ENCODE assay signal across 1 cellular context in the genomic region with DNA sequence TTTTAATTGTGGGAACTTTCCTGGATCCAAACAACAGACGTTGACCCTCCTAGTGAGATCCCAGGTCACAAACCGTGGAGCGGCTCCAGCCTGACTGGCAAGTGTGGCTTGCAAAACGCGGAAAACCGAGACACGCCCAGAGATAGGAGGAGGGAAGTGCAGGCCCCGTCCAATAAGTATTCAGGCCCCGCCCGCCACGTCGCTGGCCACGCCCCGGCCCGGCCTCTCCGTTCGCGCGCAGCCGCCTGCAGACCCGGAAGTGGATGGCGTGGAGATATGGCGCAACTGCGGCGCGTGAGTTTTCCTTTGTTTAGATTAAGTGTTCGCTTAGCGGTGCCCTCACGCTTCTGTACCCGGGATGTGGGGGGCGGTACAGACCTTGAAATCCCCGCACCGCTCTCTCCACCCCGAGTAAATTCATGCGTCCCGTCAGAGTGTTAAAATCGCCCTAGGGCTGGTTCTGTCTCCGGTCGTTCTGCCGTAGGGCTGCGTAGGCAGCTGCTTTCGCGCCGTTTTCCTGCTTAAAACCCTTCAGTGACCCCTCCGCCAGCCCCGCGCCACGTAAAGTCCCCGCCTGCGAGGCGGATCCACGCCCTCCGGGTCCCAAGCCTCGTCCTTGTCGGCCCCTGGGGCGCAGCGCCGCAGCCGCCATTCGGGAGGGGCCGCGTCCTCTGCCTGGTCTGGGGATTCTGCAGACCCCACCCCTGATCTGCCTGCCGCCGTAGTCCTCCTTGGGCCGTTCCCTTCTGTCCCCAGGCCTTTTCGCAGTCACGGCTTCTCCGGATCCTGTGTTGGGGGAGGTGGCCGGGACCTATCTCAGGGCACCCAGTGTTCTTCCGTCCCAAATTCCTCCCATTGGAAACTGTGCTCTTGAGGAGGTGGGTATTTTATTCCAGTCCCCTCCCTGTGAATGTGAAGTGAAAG.
TF ChIP-seq lines count a peak whose summit lies in the region.

A gene (plus strand): TSS at position 250 of the 924 bp plus-strand sequence. CDS start 27 bp downstream, at position 277.

TF ChIP-seq in HepG2, 621 proteins besides CTCF, POLR2A, EP300 and RAD21 (continued from another document and continues in another):
- TF ChIP-seq KMT2A (CRISPR knock-in tag; IDR thresholded peaks at IDR 0.05): peak; percentile 64
- peak; percentile 95 for TF ChIP-seq SP4 (CRISPR knock-in tag; IDR thresholded peaks at IDR 0.05)
- TF ChIP-seq ZMYM4 (CRISPR knock-in tag; IDR thresholded peaks at IDR 0.05): peak; percentile 92
- no peak for TF ChIP-seq EHMT2 (IDR thresholded peaks at IDR 0.05; ENCODE audit: borderline replicate concordance, low read depth, low read length)
- TF ChIP-seq MIER3 (CRISPR knock-in tag; IDR thresholded peaks at IDR 0.05; ENCODE audit: borderline replicate concordance): 0 out of 2 replicates have a peak, but pooled peaks have one; percentile 20
- TF ChIP-seq, protein P1, sequence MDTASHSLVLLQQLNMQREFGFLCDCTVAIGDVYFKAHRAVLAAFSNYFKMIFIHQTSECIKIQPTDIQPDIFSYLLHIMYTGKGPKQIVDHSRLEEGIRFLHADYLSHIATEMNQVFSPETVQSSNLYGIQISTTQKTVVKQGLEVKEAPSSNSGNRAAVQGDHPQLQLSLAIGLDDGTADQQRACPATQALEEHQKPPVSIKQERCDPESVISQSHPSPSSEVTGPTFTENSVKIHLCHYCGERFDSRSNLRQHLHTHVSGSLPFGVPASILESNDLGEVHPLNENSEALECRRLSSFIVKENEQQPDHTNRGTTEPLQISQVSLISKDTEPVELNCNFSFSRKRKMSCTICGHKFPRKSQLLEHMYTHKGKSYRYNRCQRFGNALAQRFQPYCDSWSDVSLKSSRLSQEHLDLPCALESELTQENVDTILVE (CRISPR knock-in tag; IDR thresholded peaks at IDR 0.05): peak; percentile 53
- peak; percentile 31 for TF ChIP-seq SKI (IDR thresholded peaks at IDR 0.05; ENCODE audit: partially characterized antibody)
- peak; percentile 90; the same call in 1 of the 2 replicates for TF ChIP-seq KAT7 (CRISPR knock-in tag; IDR thresholded peaks at IDR 0.05; ENCODE audit: borderline replicate concordance)
- peak; percentile 62; the same call in 1 of the 2 replicates for TF ChIP-seq ZNF543 (CRISPR knock-in tag; IDR thresholded peaks at IDR 0.05)
- TF ChIP-seq NRL (CRISPR knock-in tag; IDR thresholded peaks at IDR 0.05; ENCODE audit: borderline replicate concordance): peak; percentile 61; the same call in 1 of the 2 replicates
- peak; percentile 85 for TF ChIP-seq NFYB (CRISPR knock-in tag; IDR thresholded peaks at IDR 0.05)
- TF ChIP-seq, protein P2, sequence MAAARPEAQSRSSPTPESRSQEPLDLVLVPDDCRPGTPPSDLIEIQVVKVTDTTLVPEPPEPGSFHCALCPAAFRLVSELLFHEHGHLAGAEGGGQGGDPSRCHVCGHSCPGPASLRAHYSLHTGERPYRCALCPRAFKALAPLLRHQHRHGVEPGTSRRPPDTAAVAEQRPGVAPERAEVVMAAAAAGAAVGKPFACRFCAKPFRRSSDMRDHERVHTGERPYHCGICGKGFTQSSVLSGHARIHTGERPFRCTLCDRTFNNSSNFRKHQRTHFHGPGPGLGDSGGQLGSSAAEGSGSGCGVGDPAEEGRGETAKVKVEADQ (CRISPR knock-in tag; IDR thresholded peaks at IDR 0.05; ENCODE audit: borderline replicate concordance): 0 out of 2 replicates have a peak, but pooled peaks have one; percentile 12
- TF ChIP-seq SIN3A (IDR thresholded peaks at IDR 0.05; ENCODE audit: borderline replicate concordance, low read depth, low read length): peak; percentile 95
- TF ChIP-seq NONO (IDR thresholded peaks at IDR 0.05): no peak
- TF ChIP-seq NONO (CRISPR knock-in tag; conservative IDR thresholded peaks at IDR 0.05): 0 out of 2 replicates have a peak, but pooled peaks have one; percentile 40
- no peak for TF ChIP-seq ZNF550 (CRISPR knock-in tag; IDR thresholded peaks at IDR 0.05; ENCODE audit: borderline replicate concordance)
- peak; percentile 83 for TF ChIP-seq TBX2 (CRISPR knock-in tag; IDR thresholded peaks at IDR 0.05; ENCODE audit: borderline replicate concordance)
- 0 out of 2 replicates have a peak, but pooled peaks have one; percentile 32 for TF ChIP-seq ZNF335 (CRISPR knock-in tag; IDR thresholded peaks at IDR 0.05)
- TF ChIP-seq, protein P3, sequence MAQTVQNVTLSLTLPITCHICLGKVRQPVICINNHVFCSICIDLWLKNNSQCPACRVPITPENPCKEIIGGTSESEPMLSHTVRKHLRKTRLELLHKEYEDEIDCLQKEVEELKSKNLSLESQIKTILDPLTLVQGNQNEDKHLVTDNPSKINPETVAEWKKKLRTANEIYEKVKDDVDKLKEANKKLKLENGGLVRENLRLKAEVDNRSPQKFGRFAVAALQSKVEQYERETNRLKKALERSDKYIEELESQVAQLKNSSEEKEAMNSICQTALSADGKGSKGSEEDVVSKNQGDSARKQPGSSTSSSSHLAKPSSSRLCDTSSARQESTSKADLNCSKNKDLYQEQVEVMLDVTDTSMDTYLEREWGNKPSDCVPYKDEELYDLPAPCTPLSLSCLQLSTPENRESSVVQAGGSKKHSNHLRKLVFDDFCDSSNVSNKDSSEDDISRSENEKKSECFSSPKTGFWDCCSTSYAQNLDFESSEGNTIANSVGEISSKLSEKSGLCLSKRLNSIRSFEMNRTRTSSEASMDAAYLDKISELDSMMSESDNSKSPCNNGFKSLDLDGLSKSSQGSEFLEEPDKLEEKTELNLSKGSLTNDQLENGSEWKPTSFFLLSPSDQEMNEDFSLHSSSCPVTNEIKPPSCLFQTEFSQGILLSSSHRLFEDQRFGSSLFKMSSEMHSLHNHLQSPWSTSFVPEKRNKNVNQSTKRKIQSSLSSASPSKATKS (CRISPR knock-in tag; IDR thresholded peaks at IDR 0.05): no peak
- TF ChIP-seq ZNF839 (CRISPR knock-in tag; IDR thresholded peaks at IDR 0.05; ENCODE audit: borderline replicate concordance): no peak
- peak; percentile 71; the same call in 1 of the 2 replicates for TF ChIP-seq FOXK1 (CRISPR knock-in tag; IDR thresholded peaks at IDR 0.05; ENCODE audit: borderline replicate concordance, low read depth)
- no peak for TF ChIP-seq CHD4 (IDR thresholded peaks at IDR 0.05; ENCODE audit: borderline replicate concordance, low read length)
- TF ChIP-seq RFX5 (IDR thresholded peaks at IDR 0.05; ENCODE audit: low read depth, low read length): peak; percentile 41; the same call in 1 of the 2 replicates
- TF ChIP-seq, protein P4, sequence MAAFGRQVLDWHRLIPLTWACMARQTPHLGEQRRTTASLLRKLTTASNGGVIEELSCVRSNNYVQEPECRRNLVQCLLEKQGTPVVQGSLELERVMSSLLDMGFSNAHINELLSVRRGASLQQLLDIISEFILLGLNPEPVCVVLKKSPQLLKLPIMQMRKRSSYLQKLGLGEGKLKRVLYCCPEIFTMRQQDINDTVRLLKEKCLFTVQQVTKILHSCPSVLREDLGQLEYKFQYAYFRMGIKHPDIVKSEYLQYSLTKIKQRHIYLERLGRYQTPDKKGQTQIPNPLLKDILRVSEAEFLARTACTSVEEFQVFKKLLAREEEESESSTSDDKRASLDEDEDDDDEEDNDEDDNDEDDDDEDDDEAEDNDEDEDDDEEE (CRISPR knock-in tag; IDR thresholded peaks at IDR 0.05): no peak
- peak; percentile 83 for TF ChIP-seq KAT8 (CRISPR knock-in tag; IDR thresholded peaks at IDR 0.05)
- no peak; the same call in 1 of the 2 replicates for TF ChIP-seq ZSCAN31 (CRISPR knock-in tag; IDR thresholded peaks at IDR 0.05; ENCODE audit: low read depth)
- TF ChIP-seq, protein P5, sequence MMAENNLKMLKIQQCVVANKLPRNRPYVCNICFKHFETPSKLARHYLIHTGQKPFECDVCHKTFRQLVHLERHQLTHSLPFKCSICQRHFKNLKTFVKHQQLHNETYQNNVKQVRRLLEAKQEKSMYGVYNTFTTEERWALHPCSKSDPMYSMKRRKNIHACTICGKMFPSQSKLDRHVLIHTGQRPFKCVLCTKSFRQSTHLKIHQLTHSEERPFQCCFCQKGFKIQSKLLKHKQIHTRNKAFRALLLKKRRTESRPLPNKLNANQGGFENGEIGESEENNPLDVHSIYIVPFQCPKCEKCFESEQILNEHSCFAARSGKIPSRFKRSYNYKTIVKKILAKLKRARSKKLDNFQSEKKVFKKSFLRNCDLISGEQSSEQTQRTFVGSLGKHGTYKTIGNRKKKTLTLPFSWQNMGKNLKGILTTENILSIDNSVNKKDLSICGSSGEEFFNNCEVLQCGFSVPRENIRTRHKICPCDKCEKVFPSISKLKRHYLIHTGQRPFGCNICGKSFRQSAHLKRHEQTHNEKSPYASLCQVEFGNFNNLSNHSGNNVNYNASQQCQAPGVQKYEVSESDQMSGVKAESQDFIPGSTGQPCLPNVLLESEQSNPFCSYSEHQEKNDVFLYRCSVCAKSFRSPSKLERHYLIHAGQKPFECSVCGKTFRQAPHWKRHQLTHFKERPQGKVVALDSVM (CRISPR knock-in tag; IDR thresholded peaks at IDR 0.05): no peak
- TF ChIP-seq, protein P6, sequence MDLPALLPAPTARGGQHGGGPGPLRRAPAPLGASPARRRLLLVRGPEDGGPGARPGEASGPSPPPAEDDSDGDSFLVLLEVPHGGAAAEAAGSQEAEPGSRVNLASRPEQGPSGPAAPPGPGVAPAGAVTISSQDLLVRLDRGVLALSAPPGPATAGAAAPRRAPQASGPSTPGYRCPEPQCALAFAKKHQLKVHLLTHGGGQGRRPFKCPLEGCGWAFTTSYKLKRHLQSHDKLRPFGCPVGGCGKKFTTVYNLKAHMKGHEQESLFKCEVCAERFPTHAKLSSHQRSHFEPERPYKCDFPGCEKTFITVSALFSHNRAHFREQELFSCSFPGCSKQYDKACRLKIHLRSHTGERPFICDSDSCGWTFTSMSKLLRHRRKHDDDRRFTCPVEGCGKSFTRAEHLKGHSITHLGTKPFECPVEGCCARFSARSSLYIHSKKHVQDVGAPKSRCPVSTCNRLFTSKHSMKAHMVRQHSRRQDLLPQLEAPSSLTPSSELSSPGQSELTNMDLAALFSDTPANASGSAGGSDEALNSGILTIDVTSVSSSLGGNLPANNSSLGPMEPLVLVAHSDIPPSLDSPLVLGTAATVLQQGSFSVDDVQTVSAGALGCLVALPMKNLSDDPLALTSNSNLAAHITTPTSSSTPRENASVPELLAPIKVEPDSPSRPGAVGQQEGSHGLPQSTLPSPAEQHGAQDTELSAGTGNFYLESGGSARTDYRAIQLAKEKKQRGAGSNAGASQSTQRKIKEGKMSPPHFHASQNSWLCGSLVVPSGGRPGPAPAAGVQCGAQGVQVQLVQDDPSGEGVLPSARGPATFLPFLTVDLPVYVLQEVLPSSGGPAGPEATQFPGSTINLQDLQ (CRISPR knock-in tag; IDR thresholded peaks at IDR 0.05): no peak
- TF ChIP-seq, protein P7, sequence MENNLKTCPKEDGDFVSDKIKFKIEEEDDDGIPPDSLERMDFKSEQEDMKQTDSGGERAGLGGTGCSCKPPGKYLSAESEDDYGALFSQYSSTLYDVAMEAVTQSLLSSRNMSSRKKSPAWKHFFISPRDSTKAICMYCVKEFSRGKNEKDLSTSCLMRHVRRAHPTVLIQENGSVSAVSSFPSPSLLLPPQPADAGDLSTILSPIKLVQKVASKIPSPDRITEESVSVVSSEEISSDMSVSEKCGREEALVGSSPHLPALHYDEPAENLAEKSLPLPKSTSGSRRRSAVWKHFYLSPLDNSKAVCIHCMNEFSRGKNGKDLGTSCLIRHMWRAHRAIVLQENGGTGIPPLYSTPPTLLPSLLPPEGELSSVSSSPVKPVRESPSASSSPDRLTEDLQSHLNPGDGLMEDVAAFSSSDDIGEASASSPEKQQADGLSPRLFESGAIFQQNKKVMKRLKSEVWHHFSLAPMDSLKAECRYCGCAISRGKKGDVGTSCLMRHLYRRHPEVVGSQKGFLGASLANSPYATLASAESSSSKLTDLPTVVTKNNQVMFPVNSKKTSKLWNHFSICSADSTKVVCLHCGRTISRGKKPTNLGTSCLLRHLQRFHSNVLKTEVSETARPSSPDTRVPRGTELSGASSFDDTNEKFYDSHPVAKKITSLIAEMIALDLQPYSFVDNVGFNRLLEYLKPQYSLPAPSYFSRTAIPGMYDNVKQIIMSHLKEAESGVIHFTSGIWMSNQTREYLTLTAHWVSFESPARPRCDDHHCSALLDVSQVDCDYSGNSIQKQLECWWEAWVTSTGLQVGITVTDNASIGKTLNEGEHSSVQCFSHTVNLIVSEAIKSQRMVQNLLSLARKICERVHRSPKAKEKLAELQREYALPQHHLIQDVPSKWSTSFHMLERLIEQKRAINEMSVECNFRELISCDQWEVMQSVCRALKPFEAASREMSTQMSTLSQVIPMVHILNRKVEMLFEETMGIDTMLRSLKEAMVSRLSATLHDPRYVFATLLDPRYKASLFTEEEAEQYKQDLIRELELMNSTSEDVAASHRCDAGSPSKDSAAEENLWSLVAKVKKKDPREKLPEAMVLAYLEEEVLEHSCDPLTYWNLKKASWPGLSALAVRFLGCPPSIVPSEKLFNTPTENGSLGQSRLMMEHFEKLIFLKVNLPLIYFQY (CRISPR knock-in tag; IDR thresholded peaks at IDR 0.05; ENCODE audit: borderline replicate concordance): no peak
- TF ChIP-seq, protein P8, sequence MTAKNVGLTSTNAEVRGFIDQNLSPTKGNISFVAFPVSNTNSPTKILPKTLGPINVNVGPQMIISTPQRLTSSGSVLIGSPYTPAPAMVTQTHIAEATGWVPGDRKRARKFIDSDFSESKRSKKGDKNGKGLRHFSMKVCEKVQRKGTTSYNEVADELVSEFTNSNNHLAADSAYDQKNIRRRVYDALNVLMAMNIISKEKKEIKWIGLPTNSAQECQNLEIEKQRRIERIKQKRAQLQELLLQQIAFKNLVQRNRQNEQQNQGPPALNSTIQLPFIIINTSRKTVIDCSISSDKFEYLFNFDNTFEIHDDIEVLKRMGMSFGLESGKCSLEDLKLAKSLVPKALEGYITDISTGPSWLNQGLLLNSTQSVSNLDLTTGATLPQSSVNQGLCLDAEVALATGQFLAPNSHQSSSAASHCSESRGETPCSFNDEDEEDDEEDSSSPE (CRISPR knock-in tag; IDR thresholded peaks at IDR 0.05): peak; percentile 90
- TF ChIP-seq TBP (CRISPR knock-in tag; IDR thresholded peaks at IDR 0.05): no peak
- TF ChIP-seq ZSCAN29 (CRISPR knock-in tag; conservative IDR thresholded peaks at IDR 0.05): 0 out of 2 replicates have a peak, but pooled peaks have one; percentile 16
- TF ChIP-seq, protein P9, sequence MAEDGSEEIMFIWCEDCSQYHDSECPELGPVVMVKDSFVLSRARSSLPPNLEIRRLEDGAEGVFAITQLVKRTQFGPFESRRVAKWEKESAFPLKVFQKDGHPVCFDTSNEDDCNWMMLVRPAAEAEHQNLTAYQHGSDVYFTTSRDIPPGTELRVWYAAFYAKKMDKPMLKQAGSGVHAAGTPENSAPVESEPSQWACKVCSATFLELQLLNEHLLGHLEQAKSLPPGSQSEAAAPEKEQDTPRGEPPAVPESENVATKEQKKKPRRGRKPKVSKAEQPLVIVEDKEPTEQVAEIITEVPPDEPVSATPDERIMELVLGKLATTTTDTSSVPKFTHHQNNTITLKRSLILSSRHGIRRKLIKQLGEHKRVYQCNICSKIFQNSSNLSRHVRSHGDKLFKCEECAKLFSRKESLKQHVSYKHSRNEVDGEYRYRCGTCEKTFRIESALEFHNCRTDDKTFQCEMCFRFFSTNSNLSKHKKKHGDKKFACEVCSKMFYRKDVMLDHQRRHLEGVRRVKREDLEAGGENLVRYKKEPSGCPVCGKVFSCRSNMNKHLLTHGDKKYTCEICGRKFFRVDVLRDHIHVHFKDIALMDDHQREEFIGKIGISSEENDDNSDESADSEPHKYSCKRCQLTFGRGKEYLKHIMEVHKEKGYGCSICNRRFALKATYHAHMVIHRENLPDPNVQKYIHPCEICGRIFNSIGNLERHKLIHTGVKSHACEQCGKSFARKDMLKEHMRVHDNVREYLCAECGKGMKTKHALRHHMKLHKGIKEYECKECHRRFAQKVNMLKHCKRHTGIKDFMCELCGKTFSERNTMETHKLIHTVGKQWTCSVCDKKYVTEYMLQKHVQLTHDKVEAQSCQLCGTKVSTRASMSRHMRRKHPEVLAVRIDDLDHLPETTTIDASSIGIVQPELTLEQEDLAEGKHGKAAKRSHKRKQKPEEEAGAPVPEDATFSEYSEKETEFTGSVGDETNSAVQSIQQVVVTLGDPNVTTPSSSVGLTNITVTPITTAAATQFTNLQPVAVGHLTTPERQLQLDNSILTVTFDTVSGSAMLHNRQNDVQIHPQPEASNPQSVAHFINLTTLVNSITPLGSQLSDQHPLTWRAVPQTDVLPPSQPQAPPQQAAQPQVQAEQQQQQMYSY (CRISPR knock-in tag; IDR thresholded peaks at IDR 0.05): peak; percentile 95
- TF ChIP-seq POLR2AphosphoS2 (IDR thresholded peaks at IDR 0.05; ENCODE audit: low read depth, low read length): no peak
